21 cellular contexts compared by ENCODE assay signal in genomic region chr5:93300309-93300923, GRCh38.
"Had no signal": no experiment of that assay in that cellular context is flagged by ENCODE, and none has a peak within 500 bp of the region (broad histone marks: within the 10 kb centered on the region; RNA-seq: fewer than 3 reads in every experiment).

No MANE protein-coding gene starts in this region.

- H3K4me1 Mint-ChIP-seq: activated naive CD4-positive, alpha-beta T cell treated with anti-CD3 and anti-CD28 coated beads, Interleukin-2, amount 50 U/mL, for 24 hours; immature natural killer cell had no signal

- H3K27me3 ChIP-seq: ascending aorta, esophagus muscularis mucosa, gastroesophageal sphincter, heart left ventricle, ovary, stomach had no signal

- H3K36me3 Mint-ChIP-seq: activated naive CD4-positive, alpha-beta T cell treated with anti-CD3 and anti-CD28 coated beads, Interleukin-2, amount 50 U/mL, for 24 hours; immature natural killer cell had no signal

- H3K4me1 ChIP-seq: ascending aorta, psoas muscle had no signal

- H3K9me3 Mint-ChIP-seq: activated naive CD4-positive, alpha-beta T cell treated with anti-CD3 and anti-CD28 coated beads, Interleukin-2, amount 50 U/mL, for 24 hours; T-helper 1 cell treated with Interleukin-12 subunit alpha and Interleukin-12 subunit beta and Interleukin-4 antibody, amounts not matched to agents 30 μg/mL and 1 μg/mL, for 36 hours had no signal

- DNase-seq: activated CD4-positive, alpha-beta T cell treated with anti-CD3 and anti-CD28 coated beads, Interleukin-2, amount 50 U/mL, for 1 hour; activated CD4-positive, CD25-positive, alpha-beta regulatory T cell treated with anti-CD3 and anti-CD28 coated beads, Interleukin-2, amount 50 U/mL, for 72 hours; activated CD8-positive, alpha-beta memory T cell treated with anti-CD3 and anti-CD28 coated beads, Interleukin-2, amount 50 U/mL, for 48 hours; activated effector memory CD4-positive, alpha-beta T cell treated with Interleukin-2 at 50 U/mL for 16 hours; activated T-cell treated with anti-CD3 and anti-CD28 coated beads, Interleukin-2, amount 50 U/mL, for 48 hours; effector CD8-positive, alpha-beta T cell; heart left ventricle; immature natural killer cell; left ventricle myocardium inferior; mammary epithelial cell; ovary; psoas muscle; stimulated activated CD4-positive, alpha-beta T cell treated with anti-CD3 and anti-CD28 coated beads, Interleukin-2, amount 100 ng/mL, for 48 hours; stomach; trophoblast cell had no signal

- H3K4me3 Mint-ChIP-seq: activated naive CD4-positive, alpha-beta T cell treated with anti-CD3 and anti-CD28 coated beads, Interleukin-2, amount 50 U/mL, for 24 hours; immature natural killer cell; T-helper 1 cell treated with Interleukin-12 subunit alpha and Interleukin-12 subunit beta and Interleukin-4 antibody, amounts not matched to agents 30 μg/mL and 1 μg/mL, for 36 hours had no signal

- H3K4me3 ChIP-seq: ascending aorta, esophagus muscularis mucosa, gastroesophageal sphincter, heart left ventricle, left ventricle myocardium inferior, ovary, psoas muscle, skin epidermis, stomach had no signal

- H3K27ac ChIP-seq: ascending aorta, esophagus muscularis mucosa, gastroesophageal sphincter, heart left ventricle, left ventricle myocardium inferior, ovary, psoas muscle, skin epidermis, stomach had no signal

- H3K9me3 ChIP-seq: ascending aorta, esophagus muscularis mucosa, gastroesophageal sphincter, heart left ventricle, left ventricle myocardium inferior, ovary, psoas muscle, stomach had no signal

- H3K36me3 ChIP-seq: ascending aorta, esophagus muscularis mucosa, gastroesophageal sphincter, heart left ventricle, left ventricle myocardium inferior, ovary, stomach had no signal

- H3K27ac Mint-ChIP-seq: activated naive CD4-positive, alpha-beta T cell treated with anti-CD3 and anti-CD28 coated beads, Interleukin-2, amount 50 U/mL, for 24 hours; immature natural killer cell; T-helper 1 cell treated with Interleukin-12 subunit alpha and Interleukin-12 subunit beta and Interleukin-4 antibody, amounts not matched to agents 30 μg/mL and 1 μg/mL, for 36 hours had no signal

- ATAC-seq: gastroesophageal sphincter, heart left ventricle, psoas muscle had no signal
